ENCODE assay signal across 8 cellular contexts in genomic region chr7:108094933-108095710, GRCh38. TPM values are rescaled to one million over a fixed set of nuclear protein-coding genes. Genes with fewer than 3 reads are reported as not detected.
A peak's percentile ranks its signal among the peaks of the same experiment; 100 is the strongest.
DNase-seq lines count a peak whose midpoint lies in the region; ATAC-seq and TF ChIP-seq lines count a peak whose summit lies in the region.

No MANE protein-coding gene starts in this region.

- no peak overlapping the region for H3K4me3 ChIP-seq in MG63
- peak overlapping the region; percentile 21 to 42 for H3K4me3 ChIP-seq in cardiac fibroblast (replicated peaks in 1 of 2; ENCODE audit: low read depth in 2 of 2, low read length in 2 of 2)

- no peak for TF ChIP-seq CTCF in cardiac fibroblast (IDR thresholded peaks at IDR 0.05; ENCODE audit: low read depth, low read length)

- ATAC-seq in HG02885 (IDR thresholded peaks at IDR 0.05; ENCODE audit: poor library complexity, unreplicated experiment): no peak
- ATAC-seq in GM21381 (IDR thresholded peaks at IDR 0.05; ENCODE audit: unreplicated experiment): no peak
- no peak for ATAC-seq in GM21723 (IDR thresholded peaks at IDR 0.05; ENCODE audit: unreplicated experiment)

- DNase-seq in DMS79 (lab: John Stamatoyannopoulos, UW): peak; percentile 88
- DNase-seq in MG63: peak; percentile 79
- peak; percentile 94 to 95 for DNase-seq in cardiac fibroblast (ENCODE audit: low read depth in 2 of 2)
- peak; percentile 77 for DNase-seq in mucosa of gallbladder (ENCODE audit: low spot score)
- no peak for DNase-seq in activated T-cell treated with anti-CD3 and anti-CD28 coated beads, Interleukin-2, amount 50 U/mL, for 48 hours

- no peaks in the 10 kb centered on the region for H3K36me3 ChIP-seq in MG63

- H3K27me3 ChIP-seq in MG63: no peaks in the 10 kb centered on the region

- H3K9me3 ChIP-seq in MG63: no peaks in the 10 kb centered on the region

RNA-seq across cellular contexts. Expression of gene LAMB4, which starts 35.0 kb away (rescaled TPM):
- total RNA-seq in MG63 (2014; rRNA removed; shearing (Covaris generic); ENCODE audit: low replicate concordance): not detected in 2 replicates
- total RNA-seq in mucosa of gallbladder: 0.83 TPM

Comparison
In these comparisons a context has a peak if more than half of its experiments do, and no peak if none do; other contexts are left out.
1. DNase-seq: peak in DMS79 (single experiment), MG63 (single experiment), cardiac fibroblast (2 of 2) and mucosa of gallbladder (single experiment); none in activated T-cell treated with anti-CD3 and anti-CD28 coated beads, Interleukin-2, amount 50 U/mL, for 48 hours (0 of 2).